Comparison of ENCODE assay signal across 13 cellular contexts in genomic region chr12:132375747-132376463, GRCh38. TPM values are rescaled to one million over a fixed set of nuclear protein-coding genes. Genes with fewer than 3 reads are reported as not detected.
"Had no signal": no experiment of that assay in that cellular context is flagged by ENCODE, and none has a peak within 500 bp of the region (broad histone marks: within the 10 kb centered on the region; RNA-seq: fewer than 3 reads in every experiment).

No MANE protein-coding gene starts in this region.

- DNase-seq: activated CD4-positive, alpha-beta T cell treated with anti-CD3 and anti-CD28 coated beads for 1 hour; activated CD4-positive, alpha-beta T cell treated with anti-CD3 and anti-CD28 coated beads, Interleukin-2, amount 50 U/mL, for 4 hours; activated naive CD4-positive, alpha-beta T cell treated with anti-CD3 and anti-CD28 coated beads, Interleukin-2, amount 50 U/mL, for 16 hours; activated T-cell treated with anti-CD3 and anti-CD28 coated beads, Interleukin-2, amount 50 U/mL, for 1 hour; mesendoderm; nucleus accumbens; stimulated activated CD4-positive, alpha-beta T cell treated with anti-CD3 and anti-CD28 coated beads, Interleukin-1b, Interleukin-23, amount 100 ng/mL, for 48 hours had no signal

- ATAC-seq: sciatic nerve had no signal

- H3K4me3 ChIP-seq: cardiac muscle cell, dorsolateral prefrontal cortex, thoracic aorta had no signal

- H3K36me3 ChIP-seq: cardiac muscle cell, thoracic aorta had no signal

RNA-seq across cellular contexts. Expression of gene GALNT9, which starts 46.5 kb away (rescaled TPM):
- polyA plus RNA-seq: esophagus, keratinocyte had no signal
